8 cellular contexts compared by ENCODE assay signal in the genomic region with DNA sequence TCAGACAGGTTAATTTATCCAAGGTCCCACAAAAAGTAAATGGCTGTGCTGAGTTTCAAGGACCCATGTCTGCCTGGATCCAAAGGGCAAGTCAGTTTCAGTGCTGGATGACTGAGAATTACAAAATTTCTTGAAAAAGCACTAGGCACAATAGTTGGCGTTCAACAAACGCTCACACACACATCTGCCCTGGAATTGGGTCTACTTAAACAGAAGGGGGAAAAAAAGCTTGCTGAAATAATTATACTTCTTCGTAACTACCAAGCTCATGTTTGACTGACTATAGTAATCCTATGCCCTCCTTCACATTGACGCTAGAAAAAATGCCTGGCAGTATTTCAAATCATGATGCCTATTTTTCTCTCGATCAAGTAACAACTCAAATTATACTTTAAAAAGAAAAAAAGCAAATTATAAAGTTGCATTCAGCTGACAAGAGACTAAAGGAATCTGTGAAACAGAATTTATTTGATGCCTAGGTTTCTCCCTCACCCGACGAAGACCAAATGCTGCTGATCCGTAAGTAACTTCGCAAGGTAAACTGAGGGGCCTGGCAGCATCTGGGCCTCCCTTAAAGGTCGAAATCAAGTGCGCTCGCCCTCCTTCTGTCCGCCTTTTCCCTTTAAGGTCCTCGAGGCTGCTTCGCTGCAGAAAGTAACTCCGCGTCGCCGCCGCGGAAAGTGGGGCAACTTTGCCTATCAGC. TPM values are rescaled to one million over a fixed set of nuclear protein-coding genes. Genes with fewer than 3 reads are reported as not detected.
DNase-seq lines count a peak whose midpoint lies in the region; ATAC-seq lines count a peak whose summit lies in the region.

No MANE protein-coding gene starts in this region.

- no peaks in the 10 kb centered on the region for H3K27me3 Mint-ChIP-seq in stimulated activated naive CD8-positive, alpha-beta T cell treated with anti-CD3 and anti-CD28 coated beads, Interleukin-15, Interleukin-2, amounts not matched to agents 100 ng/mL and 50 ng/mL, for 24 hours
- peaks cover 7% of the 10 kb centered on the region for H3K27me3 Mint-ChIP-seq in activated T-helper 2 cell treated with anti-CD3 and anti-CD28 coated beads, Interferon-gamma antibody, Interleukin-2, Interleukin-4, amounts not matched to agents 10 μg/mL and 5 μg/mL and 100 μg/mL, durations not matched to agents 14 hours and 24 hours and 36 hours (ENCODE audit: low read depth)
- H3K27me3 Mint-ChIP-seq in stimulated activated memory B cell treated with anti-CD40 and anti-IgM and Interleukin-4, amounts not matched to agents 10 μg/mL and 1 μg/mL and 100 μg/mL, for 72 hours = no peaks in the 10 kb centered on the region

- peaks cover 33% of the 10 kb centered on the region for H3K4me1 Mint-ChIP-seq in stimulated activated naive CD8-positive, alpha-beta T cell treated with anti-CD3 and anti-CD28 coated beads, Interleukin-15, Interleukin-2, amounts not matched to agents 100 ng/mL and 50 ng/mL, for 24 hours (ENCODE audit: low read depth)
- H3K4me1 Mint-ChIP-seq in activated T-helper 2 cell treated with anti-CD3 and anti-CD28 coated beads, Interferon-gamma antibody, Interleukin-2, Interleukin-4, amounts not matched to agents 10 μg/mL and 5 μg/mL and 100 μg/mL, durations not matched to agents 14 hours and 24 hours and 36 hours (ENCODE audit: low read depth) = peaks cover 23% of the 10 kb centered on the region
- peaks cover 42% of the 10 kb centered on the region for H3K4me1 Mint-ChIP-seq in stimulated activated memory B cell treated with anti-CD40 and anti-IgM and Interleukin-4, amounts not matched to agents 10 μg/mL and 1 μg/mL and 100 μg/mL, for 72 hours

- H3K36me3 Mint-ChIP-seq in stimulated activated naive CD8-positive, alpha-beta T cell treated with anti-CD3 and anti-CD28 coated beads, Interleukin-15, Interleukin-2, amounts not matched to agents 100 ng/mL and 50 ng/mL, for 24 hours (ENCODE audit: low read depth) = no peaks in the 10 kb centered on the region
- H3K36me3 Mint-ChIP-seq in activated T-helper 2 cell treated with anti-CD3 and anti-CD28 coated beads, Interferon-gamma antibody, Interleukin-2, Interleukin-4, amounts not matched to agents 10 μg/mL and 5 μg/mL and 100 μg/mL, durations not matched to agents 14 hours and 24 hours and 36 hours (ENCODE audit: low read depth) = peaks cover 3% of the 10 kb centered on the region
- H3K36me3 Mint-ChIP-seq in stimulated activated memory B cell treated with anti-CD40 and anti-IgM and Interleukin-4, amounts not matched to agents 10 μg/mL and 1 μg/mL and 100 μg/mL, for 72 hours = no peaks in the 10 kb centered on the region

- intact Hi-C loops in activated T-helper 2 cell treated with anti-CD3 and anti-CD28 coated beads, Interferon-gamma antibody, Interleukin-2, Interleukin-4, amounts not matched to agents 10 μg/mL and 5 μg/mL and 100 μg/mL, durations not matched to agents 14 hours and 24 hours and 36 hours (cut with micrococcal nuclease) = no loop called here

- H3K4me3 ChIP-seq in iPS-18c (ENCODE audit: insufficient read depth, low read depth, low read length) = peak overlapping the region; percentile 91

- H3K27ac Mint-ChIP-seq in stimulated activated naive CD8-positive, alpha-beta T cell treated with anti-CD3 and anti-CD28 coated beads, Interleukin-15, Interleukin-2, amounts not matched to agents 100 ng/mL and 50 ng/mL, for 24 hours = peak overlapping the region; percentile 69
- peak overlapping the region; percentile 39 for H3K27ac Mint-ChIP-seq in activated T-helper 2 cell treated with anti-CD3 and anti-CD28 coated beads, Interferon-gamma antibody, Interleukin-2, Interleukin-4, amounts not matched to agents 10 μg/mL and 5 μg/mL and 100 μg/mL, durations not matched to agents 14 hours and 24 hours and 36 hours
- H3K27ac Mint-ChIP-seq in stimulated activated memory B cell treated with anti-CD40 and anti-IgM and Interleukin-4, amounts not matched to agents 10 μg/mL and 1 μg/mL and 100 μg/mL, for 72 hours = peak overlapping the region; percentile 92

- ATAC-seq in stimulated activated naive CD8-positive, alpha-beta T cell treated with anti-CD3 and anti-CD28 coated beads, Interleukin-15, Interleukin-2, amounts not matched to agents 100 U/mL and 50 U/mL, for 24 hours = no peak
- ATAC-seq in stimulated activated memory B cell treated with anti-CD40 and anti-IgM and Interleukin-4, amounts not matched to agents 10 μg/mL and 1 μg/mL and 100 μg/mL, for 72 hours = no peak

- peak overlapping the region; percentile 99 for H3K4me3 Mint-ChIP-seq in stimulated activated naive CD8-positive, alpha-beta T cell treated with anti-CD3 and anti-CD28 coated beads, Interleukin-15, Interleukin-2, amounts not matched to agents 100 ng/mL and 50 ng/mL, for 24 hours
- peak overlapping the region; percentile 97 for H3K4me3 Mint-ChIP-seq in activated T-helper 2 cell treated with anti-CD3 and anti-CD28 coated beads, Interferon-gamma antibody, Interleukin-2, Interleukin-4, amounts not matched to agents 10 μg/mL and 5 μg/mL and 100 μg/mL, durations not matched to agents 14 hours and 24 hours and 36 hours (ENCODE audit: low read depth)
- peak overlapping the region; percentile 97 for H3K4me3 Mint-ChIP-seq in stimulated activated memory B cell treated with anti-CD40 and anti-IgM and Interleukin-4, amounts not matched to agents 10 μg/mL and 1 μg/mL and 100 μg/mL, for 72 hours

- H3K9me3 ChIP-seq in iPS-18c (ENCODE audit: control insufficient read depth, insufficient read depth, low read length) = no peaks in the 10 kb centered on the region

- H3K9me3 Mint-ChIP-seq in stimulated activated naive CD8-positive, alpha-beta T cell treated with anti-CD3 and anti-CD28 coated beads, Interleukin-15, Interleukin-2, amounts not matched to agents 100 ng/mL and 50 ng/mL, for 24 hours = no peaks in the 10 kb centered on the region
- H3K9me3 Mint-ChIP-seq in activated T-helper 2 cell treated with anti-CD3 and anti-CD28 coated beads, Interferon-gamma antibody, Interleukin-2, Interleukin-4, amounts not matched to agents 10 μg/mL and 5 μg/mL and 100 μg/mL, durations not matched to agents 14 hours and 24 hours and 36 hours = no peaks in the 10 kb centered on the region
- no peaks in the 10 kb centered on the region for H3K9me3 Mint-ChIP-seq in stimulated activated memory B cell treated with anti-CD40 and anti-IgM and Interleukin-4, amounts not matched to agents 10 μg/mL and 1 μg/mL and 100 μg/mL, for 72 hours

- no peak for DNase-seq in stimulated activated naive CD8-positive, alpha-beta T cell treated with anti-CD3 and anti-CD28 coated beads, Interleukin-15, Interleukin-2, amounts not matched to agents 100 U/mL and 50 U/mL, for 24 hours
- DNase-seq in activated T-helper 2 cell treated with anti-CD3 and anti-CD28 coated beads, Interferon-gamma antibody, Interleukin-2, Interleukin-4, amounts not matched to agents 10 μg/mL and 5 μg/mL and 100 μg/mL, durations not matched to agents 14 hours and 24 hours and 36 hours (ENCODE audit: low spot score) = no peak
- DNase-seq in HK-2 (ENCODE audit: unreplicated experiment) (no peak), GOT3 (lab: John Stamatoyannopoulos, UW) (no peak), NCI-H1048 (lab: John Stamatoyannopoulos, UW) (no peak)

RNA-seq across cellular contexts. Expression of a gene that starts 0.6 kb away (rescaled TPM):
- total RNA-seq in activated T-helper 2 cell treated with anti-CD3 and anti-CD28 coated beads, Interferon-gamma antibody, Interleukin-2, Interleukin-4, amounts not matched to agents 10 μg/mL and 5 μg/mL and 100 μg/mL, durations not matched to agents 14 hours and 24 hours and 36 hours = 26.0 and 29.1 TPM in 2 replicates

Comparison
In these comparisons a context has a peak if more than half of its experiments do, and no peak if none do; other contexts are left out.
1. H3K27ac Mint-ChIP-seq: peak in every context shown above with its lines; median percentile 92 in stimulated activated memory B cell treated with anti-CD40 and anti-IgM and Interleukin-4, amounts not matched to agents 10 μg/mL and 1 μg/mL and 100 μg/mL, for 72 hours; 69 in stimulated activated naive CD8-positive, alpha-beta T cell treated with anti-CD3 and anti-CD28 coated beads, Interleukin-15, Interleukin-2, amounts not matched to agents 100 ng/mL and 50 ng/mL, for 24 hours; 39 in activated T-helper 2 cell treated with anti-CD3 and anti-CD28 coated beads, Interferon-gamma antibody, Interleukin-2, Interleukin-4, amounts not matched to agents 10 μg/mL and 5 μg/mL and 100 μg/mL, durations not matched to agents 14 hours and 24 hours and 36 hours.